17 cellular contexts compared by ENCODE assay signal in the genomic region with DNA sequence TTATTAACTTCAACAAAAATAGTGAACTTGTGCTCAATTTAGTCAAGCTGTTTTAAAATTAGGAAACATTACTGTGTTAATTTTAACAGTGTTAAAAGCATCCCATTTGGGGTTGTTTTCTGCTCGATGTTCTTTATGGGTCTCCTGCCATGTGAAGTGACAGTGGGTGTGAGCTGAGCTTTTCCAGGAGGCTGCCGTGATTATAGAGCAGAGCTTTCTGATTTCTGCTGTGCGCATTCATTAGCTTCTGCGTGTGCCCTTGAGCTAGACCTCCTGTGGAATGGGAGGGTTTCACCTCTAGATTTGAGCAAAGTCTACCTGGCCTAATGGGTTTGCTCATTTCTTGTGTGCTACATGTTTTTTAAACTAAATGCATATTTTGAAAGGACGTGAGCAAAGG.
"Had no signal": no experiment of that assay in that cellular context is flagged by ENCODE, and none has a peak within 500 bp of the region (broad histone marks: within the 10 kb centered on the region; RNA-seq: fewer than 3 reads in every experiment).

No MANE protein-coding gene starts in this region.

- H3K36me3 Mint-ChIP-seq: activated naive CD4-positive, alpha-beta T cell treated with anti-CD3 and anti-CD28 coated beads, Interleukin-2, amount 50 U/mL, for 72 hours; naive B cell; stimulated activated effector memory CD8-positive, alpha-beta T cell treated with anti-CD3 and anti-CD28 coated beads, Interleukin-12 subunit alpha, Interleukin-12 subunit beta, amount 100 ng/mL, for 72 hours had no signal

- ATAC-seq: activated naive CD4-positive, alpha-beta T cell treated with anti-CD3 and anti-CD28 coated beads, Interleukin-2, amount 50 U/mL, for 72 hours; left colon; psoas muscle; stimulated activated effector memory CD8-positive, alpha-beta T cell treated with anti-CD3 and anti-CD28 coated beads, Interleukin-12 subunit alpha, Interleukin-12 subunit beta, amount 100 ng/mL, for 72 hours had no signal

- H3K36me3 ChIP-seq: adrenal gland had no signal

- H3K4me1 ChIP-seq: psoas muscle, testis had no signal

- H3K9me3 ChIP-seq: adrenal gland, psoas muscle, stomach, testis, upper lobe of left lung had no signal

- H3K27me3 Mint-ChIP-seq: naive B cell had no signal

- H3K27ac ChIP-seq: adrenal gland, psoas muscle, testis had no signal

- H3K4me3 ChIP-seq: adrenal gland, psoas muscle, stomach, testis, upper lobe of left lung had no signal

- DNase-seq: activated CD4-positive, alpha-beta T cell treated with anti-CD3 and anti-CD28 coated beads, Interleukin-2, amount 50 U/mL, for 4 hours; activated gamma-delta T cell treated with Interleukin-2 at 50 U/mL for 16 hours; hippocampal formation; left colon; mammary epithelial cell; naive B cell; psoas muscle; stimulated activated CD4-positive, alpha-beta T cell treated with anti-CD3 and anti-CD28 coated beads, Interleukin-4, amount 100 ng/mL, for 24 hours; stomach; SW 1271; T-helper 2 cell; testis; upper lobe of left lung had no signal

- H3K9me3 Mint-ChIP-seq: activated naive CD4-positive, alpha-beta T cell treated with anti-CD3 and anti-CD28 coated beads, Interleukin-2, amount 50 U/mL, for 72 hours; activated T-helper 1 cell treated with anti-CD3 and anti-CD28 coated beads, Interleukin-12 subunit alpha, Interleukin-12 subunit beta, Interleukin-2, Interleukin-4 antibody, amounts not matched to agents 30 ng/mL and 10 ng/mL and 1 ng/mL, durations not matched to agents 14 hours and 24 hours and 36 hours; naive B cell; stimulated activated effector memory CD8-positive, alpha-beta T cell treated with anti-CD3 and anti-CD28 coated beads, Interleukin-12 subunit alpha, Interleukin-12 subunit beta, amount 100 ng/mL, for 72 hours had no signal

- H3K4me3 Mint-ChIP-seq: activated T-helper 1 cell treated with anti-CD3 and anti-CD28 coated beads, Interleukin-12 subunit alpha, Interleukin-12 subunit beta, Interleukin-2, Interleukin-4 antibody, amounts not matched to agents 30 ng/mL and 10 ng/mL and 1 ng/mL, durations not matched to agents 14 hours and 24 hours and 36 hours; naive B cell; stimulated activated effector memory CD8-positive, alpha-beta T cell treated with anti-CD3 and anti-CD28 coated beads, Interleukin-12 subunit alpha, Interleukin-12 subunit beta, amount 100 ng/mL, for 72 hours had no signal

- H3K27ac Mint-ChIP-seq: activated naive CD4-positive, alpha-beta T cell treated with anti-CD3 and anti-CD28 coated beads, Interleukin-2, amount 50 U/mL, for 72 hours; activated T-helper 1 cell treated with anti-CD3 and anti-CD28 coated beads, Interleukin-12 subunit alpha, Interleukin-12 subunit beta, Interleukin-2, Interleukin-4 antibody, amounts not matched to agents 30 ng/mL and 10 ng/mL and 1 ng/mL, durations not matched to agents 14 hours and 24 hours and 36 hours; stimulated activated effector memory CD8-positive, alpha-beta T cell treated with anti-CD3 and anti-CD28 coated beads, Interleukin-12 subunit alpha, Interleukin-12 subunit beta, amount 100 ng/mL, for 72 hours had no signal

- H3K27me3 ChIP-seq: adrenal gland, stomach, testis, upper lobe of left lung had no signal
